ENCODE assay signal across 25 cellular contexts in the genomic region with DNA sequence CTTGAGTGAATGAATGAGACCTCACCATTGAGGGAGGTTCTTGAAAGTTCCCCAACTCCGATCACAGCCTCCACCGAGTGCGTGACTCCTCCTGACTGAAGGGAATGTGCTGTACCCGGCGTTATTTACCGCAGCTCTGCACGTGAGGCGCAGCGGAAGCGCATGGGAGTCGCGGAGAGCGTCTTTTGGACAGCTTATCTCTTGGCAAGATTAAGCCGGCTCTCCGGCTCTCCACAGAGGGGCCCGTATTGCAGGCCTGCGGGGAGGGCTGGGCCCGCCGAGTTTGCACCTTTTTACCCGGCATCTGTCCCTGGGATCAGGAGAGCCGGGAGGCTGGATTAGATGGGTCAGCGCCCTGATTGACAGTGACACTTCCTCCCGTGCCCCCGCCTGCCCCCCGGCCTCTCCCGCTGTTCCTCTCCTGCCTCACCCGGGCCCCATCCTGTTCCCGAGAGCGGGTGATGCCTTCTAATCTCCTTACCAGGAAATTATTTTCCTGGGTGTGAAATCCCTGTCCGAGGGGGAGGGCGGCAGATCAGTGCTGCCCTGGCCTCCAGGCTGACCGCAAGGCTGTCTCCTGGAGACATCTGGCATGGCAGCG.
A peak's percentile ranks its signal among the peaks of the same experiment; 100 is the strongest.
DNase-seq lines count a peak whose midpoint lies in the region; ATAC-seq, FAIRE-seq and TF ChIP-seq lines count a peak whose summit lies in the region.
"Had no signal": no experiment of that assay in that cellular context is flagged by ENCODE, and none has a peak within 500 bp of the region (broad histone marks: within the 10 kb centered on the region; RNA-seq: fewer than 3 reads in every experiment).

No MANE protein-coding gene starts in this region.

- H3K4me2 ChIP-seq in K562 (ENCODE audit: insufficient read depth, low read length) = no peak overlapping the region
- H3K4me2 ChIP-seq: BLaER1 had no signal

- H3K27me3 Mint-ChIP-seq in CD8-positive, alpha-beta T cell (ENCODE audit: low read depth) = peaks cover 33% of the 10 kb centered on the region

- H3K9ac ChIP-seq in K562 (ENCODE audit: insufficient read depth in 1 of 2, low read depth in 2 of 2, low read length in 2 of 2) = peak overlapping the region in 1 of 2 experiments; percentile 35; a peak in 1 of 4 replicates
- H3K9ac ChIP-seq: BLaER1 had no signal

- no peak overlapping the region for H3K27ac Mint-ChIP-seq in CD8-positive, alpha-beta T cell
- H3K27ac Mint-ChIP-seq: activated naive CD4-positive, alpha-beta T cell treated with anti-CD3 and anti-CD28 coated beads, Interleukin-2, amount 50 U/mL, for 24 hours; immature natural killer cell; nephron progenitor cell; type B pancreatic cell had no signal

- in situ Hi-C loops in K562 (cut with MboI) = no loop called here

- ATAC-seq in K562 (peak; percentile 30; the same call in 2 of the 3 replicates), omental fat pad (ENCODE audit: low FRiP score) (peak; percentile 11), HG03039 (IDR thresholded peaks at IDR 0.05; ENCODE audit: unreplicated experiment) (no peak), HG02571 (IDR thresholded peaks at IDR 0.05; ENCODE audit: unreplicated experiment) (no peak)
- no peak for ATAC-seq in CD8-positive, alpha-beta T cell

- no peaks in the 10 kb centered on the region for H3K9me1 ChIP-seq in K562 (ENCODE audit: control insufficient read depth, insufficient read depth, low read length)

- CTCF ChIA-PET in K562 (lab: Yijun Ruan, JAX; ENCODE audit: low intra/inter-chr PET ratio) = no interaction called here
- CTCF ChIA-PET in CD8-positive, alpha-beta T cell (lab: Charles Lee) = no interaction called here

- TF ChIP-seq CTCF in K562 (IDR thresholded peaks at IDR 0.05 in 2 of 3, conservative IDR thresholded peaks at IDR 0.05 in 1 of 3; ENCODE audit: insufficient read depth in 2 of 3, low read depth in 1 of 3, low read length in 3 of 3) (no peak), left ventricle myocardium inferior (IDR thresholded peaks at IDR 0.05; ENCODE audit: borderline replicate concordance) (no peak), omental fat pad (IDR thresholded peaks at IDR 0.05) (no peak)
- no peak for TF ChIP-seq CTCF in CD8-positive, alpha-beta T cell (IDR thresholded peaks at IDR 0.05)

- no peaks in the 10 kb centered on the region for H3K36me3 Mint-ChIP-seq in CD8-positive, alpha-beta T cell
- H3K36me3 Mint-ChIP-seq: activated naive CD4-positive, alpha-beta T cell treated with anti-CD3 and anti-CD28 coated beads, Interleukin-2, amount 50 U/mL, for 24 hours; immature natural killer cell; type B pancreatic cell had no signal

- no peak for TF ChIP-seq RAD21 in K562 (CRISPR knock-in tag; conservative IDR thresholded peaks at IDR 0.05 in 1 of 2, IDR thresholded peaks at IDR 0.05 in 1 of 2)

- H3K4me1 Mint-ChIP-seq in CD8-positive, alpha-beta T cell (ENCODE audit: low read depth) = no peaks in the 10 kb centered on the region
- H3K4me1 Mint-ChIP-seq: activated naive CD4-positive, alpha-beta T cell treated with anti-CD3 and anti-CD28 coated beads, Interleukin-2, amount 50 U/mL, for 24 hours; immature natural killer cell had no signal

- H3K27me3 ChIP-seq in K562 (ENCODE audit: control insufficient read depth in 2 of 2, insufficient read depth in 2 of 2, low read length in 2 of 2) = peaks cover 17 to 62% of the 10 kb centered on the region in 2 experiments; a peak in 3 of 5 replicates
- H3K27me3 ChIP-seq in left ventricle myocardium inferior (ENCODE audit: low read depth) = peaks cover 50% of the 10 kb centered on the region
- H3K27me3 ChIP-seq in CD8-positive, alpha-beta T cell (ENCODE audit: insufficient read depth, low read length) = no peaks in the 10 kb centered on the region
- H3K27me3 ChIP-seq: BLaER1 had no signal

- no peak for FAIRE-seq in K562 (lab: Jason Lieb, UNC)

- no peaks in the 10 kb centered on the region for H3K79me2 ChIP-seq in K562 (ENCODE audit: control insufficient read depth, insufficient read depth, low read length)

- H3K4me1 ChIP-seq in K562 (replicated peaks in 1 of 2; ENCODE audit: control insufficient read depth in 2 of 2, insufficient read depth in 2 of 2, low read length in 2 of 2) = peaks cover 0 to 5% of the 10 kb centered on the region in 2 experiments; a peak in 2 of 5 replicates
- peaks cover 41% of the 10 kb centered on the region for H3K4me1 ChIP-seq in left ventricle myocardium inferior
- H3K4me1 ChIP-seq in CD8-positive, alpha-beta T cell (ENCODE audit: insufficient read depth, low read length) = no peaks in the 10 kb centered on the region

- no peaks in the 10 kb centered on the region for H3K36me3 ChIP-seq in K562 (ENCODE audit: control insufficient read depth, insufficient read depth, low read length)
- H3K36me3 ChIP-seq in left ventricle myocardium inferior = no peaks in the 10 kb centered on the region
- no peaks in the 10 kb centered on the region for H3K36me3 ChIP-seq in CD8-positive, alpha-beta T cell (ENCODE audit: insufficient read depth, low read length)
- H3K36me3 ChIP-seq: BLaER1, cardiac muscle cell, lower lobe of right lung had no signal

- H3K27ac ChIP-seq in K562 (ENCODE audit: extremely low read depth, low read depth, low read length) (no peak overlapping the region), left ventricle myocardium inferior (replicated peaks) (peak overlapping the region; percentile 33)
- no peak overlapping the region for H3K27ac ChIP-seq in CD8-positive, alpha-beta T cell (ENCODE audit: low read depth, low read length)
- H3K27ac ChIP-seq: BLaER1, cardiac muscle cell, lower lobe of right lung had no signal

- H3K9me3 ChIP-seq in K562 (replicated peaks; ENCODE audit: control insufficient read depth, insufficient read depth, low read depth, low read length) = no peaks in the 10 kb centered on the region
- no peaks in the 10 kb centered on the region for H3K9me3 ChIP-seq in left ventricle myocardium inferior (replicated peaks)
- no peaks in the 10 kb centered on the region for H3K9me3 ChIP-seq in CD8-positive, alpha-beta T cell (ENCODE audit: low read length)
- H3K9me3 ChIP-seq: BLaER1, lower lobe of right lung had no signal

- peak; percentile 81 for DNase-seq in D341Med (ENCODE audit: low spot score)
- peak in 1 of 4 experiments; percentile 7 for DNase-seq in K562 (ENCODE audit: extremely low read depth in 1 of 4, low spot score in 3 of 4)
- DNase-seq in left ventricle myocardium inferior = peak; percentile 37
- no peak for DNase-seq in omental fat pad (ENCODE audit: low spot score)
- DNase-seq in OCI-M2 (lab: John Stamatoyannopoulos, UW; ENCODE audit: unreplicated experiment) = no peak
- no peak for DNase-seq in CD8-positive, alpha-beta T cell
- DNase-seq: activated CD4-positive, alpha-beta T cell treated with anti-CD3 and anti-CD28 coated beads, Interleukin-2, amount 50 U/mL, for 48 hours; activated CD8-positive, alpha-beta memory T cell treated with anti-CD3 and anti-CD28 coated beads, Interleukin-2, amount 50 U/mL, for 4 hours; anterior cingulate cortex; COR-L47; DND-41; immature natural killer cell; lower lobe of right lung; NCI-H1092; NCI-H187 treated with DMSO at 0.1 percent for 48 hours; nephron progenitor cell; PC-3; SHP77 treated with DMSO at 0.1 percent for 48 hours; stimulated activated CD4-positive, alpha-beta T cell treated with anti-CD3 and anti-CD28 coated beads, Interleukin-1b, Interleukin-23, amount 100 ng/mL, for 48 hours had no signal

- no peak for TF ChIP-seq POLR2A in K562 (conservative IDR thresholded peaks at IDR 0.05)

- H4K20me1 ChIP-seq in K562 (replicated peaks; ENCODE audit: control insufficient read depth, insufficient read depth, low read length) = peaks cover 3% of the 10 kb centered on the region
- H4K20me1 ChIP-seq: BLaER1 had no signal

- H3K4me3 ChIP-seq in K562 = no peak overlapping the region
- peak overlapping the region; percentile 34 for H3K4me3 ChIP-seq in left ventricle myocardium inferior
- H3K4me3 ChIP-seq in CD8-positive, alpha-beta T cell (ENCODE audit: low read depth, low read length) = no peak overlapping the region
- H3K4me3 ChIP-seq: BLaER1, cardiac muscle cell, lower lobe of right lung had no signal

- no peak overlapping the region for H3K4me3 Mint-ChIP-seq in CD8-positive, alpha-beta T cell
- H3K4me3 Mint-ChIP-seq: activated naive CD4-positive, alpha-beta T cell treated with anti-CD3 and anti-CD28 coated beads, Interleukin-2, amount 50 U/mL, for 24 hours; immature natural killer cell; nephron progenitor cell; type B pancreatic cell had no signal

- 3% methylated on average over 26 of the region's 33 CpGs for WGBS in K562 (ENCODE audit: insufficient coverage, low coverage, missing lambda C conversion rate)

- TF ChIP-seq EP300 in K562 (IDR thresholded peaks at IDR 0.05; ENCODE audit: low read length) = no peak

- H2AFZ ChIP-seq in K562 (ENCODE audit: low read depth, low read length) = no peak overlapping the region

- BruUV-seq in K562 (replicated peaks; lab: Mats Ljungman, UMichigan) = no TSS peak

- POLR2A ChIA-PET in K562 (lab: Yijun Ruan, JAX) = no interaction called here
- POLR2A ChIA-PET in CD8-positive, alpha-beta T cell (lab: Charles Lee) = no interaction called here

- intact Hi-C loops in K562 (cut with micrococcal nuclease) (no loop called here), left ventricle myocardium inferior (cut with micrococcal nuclease) (no loop called here)
- intact Hi-C loops in CD8-positive, alpha-beta T cell (cut with DNase I, micrococcal nuclease) = no loop called here

- no peaks in the 10 kb centered on the region for H3K9me3 Mint-ChIP-seq in CD8-positive, alpha-beta T cell
- H3K9me3 Mint-ChIP-seq: activated naive CD4-positive, alpha-beta T cell treated with anti-CD3 and anti-CD28 coated beads, Interleukin-2, amount 50 U/mL, for 24 hours; immature natural killer cell; nephron progenitor cell; type B pancreatic cell had no signal

TF ChIP-seq in K562, 482 proteins besides CTCF, POLR2A, EP300 and RAD21:
- TF ChIP-seq HNRNPUL1 (IDR thresholded peaks at IDR 0.05; ENCODE audit: low read length) = no peak
- no peak for TF ChIP-seq ZBTB1 (CRISPR knock-in tag; IDR thresholded peaks at IDR 0.05; ENCODE audit: borderline replicate concordance, low read depth)
- TF ChIP-seq DACH1 (IDR thresholded peaks at IDR 0.05; ENCODE audit: partially characterized antibody) = no peak
- TF ChIP-seq TCFL5 (CRISPR knock-in tag; conservative IDR thresholded peaks at IDR 0.05) = no peak
- TF ChIP-seq CXXC5 (CRISPR knock-in tag; IDR thresholded peaks at IDR 0.05) = peak; percentile 36; the same call in 1 of the 2 replicates
- TF ChIP-seq PHB2 (IDR thresholded peaks at IDR 0.05; ENCODE audit: low read depth) = no peak
- peak; percentile 61 for TF ChIP-seq BHLHE40 (IDR thresholded peaks at IDR 0.05; ENCODE audit: low read length)
TF ChIP-seq in K562: peak in this region for 2.

Comparison
In these comparisons a context has a peak if more than half of its experiments do, and no peak if none do; other contexts are left out.
1. DNase-seq: peak in D341Med (single experiment) and left ventricle myocardium inferior (single experiment); none in omental fat pad (single experiment), OCI-M2 (single experiment) and CD8-positive, alpha-beta T cell (0 of 7).
2. ATAC-seq: peak in K562 (single experiment) and omental fat pad (single experiment); none in HG03039 (single experiment), HG02571 (single experiment) and CD8-positive, alpha-beta T cell (single experiment).